In genomic region chr10:90969947-90970673, GRCh38 we compare ENCODE assay signal across 16 cellular contexts. TPM values are rescaled to one million over a fixed set of nuclear protein-coding genes. Genes with fewer than 3 reads are reported as not detected.
A peak's percentile ranks its signal among the peaks of the same experiment; 100 is the strongest.
DNase-seq lines count a peak whose midpoint lies in the region; ATAC-seq, FAIRE-seq and TF ChIP-seq lines count a peak whose summit lies in the region.
"Had no signal": no experiment of that assay in that cellular context is flagged by ENCODE, and none has a peak within 500 bp of the region (broad histone marks: within the 10 kb centered on the region; RNA-seq: fewer than 3 reads in every experiment).

No MANE protein-coding gene starts in this region.

- H4K5ac ChIP-seq in H1 (ENCODE audit: insufficient read length, low read depth, low read length), result no peak overlapping the region

- H3K36me3 ChIP-seq in H1 (ENCODE audit: control insufficient read depth in 2 of 4, insufficient read depth in 4 of 4, low read length in 3 of 4), result no peaks in the 10 kb centered on the region

- CTCF ChIA-PET in H1 (lab: Charles Lee; ENCODE audit: partially characterized antibody), result interaction anchor here (0.6 to 4.9 kb wide), 26 partner anchors 9 to 942 kb away, joined by 3 to 40 read pairs (median 3); partner anchors contain the start of gene ANKRD1
- CTCF ChIA-PET in activated CD4-positive, alpha-beta T cell treated with anti-CD3 and anti-CD28 coated beads, Interleukin-2, amount 10 ng/mL, durations not matched to agents 7 days and 5 days (lab: Charles Lee), result interaction anchor here (1.2 to 1.4 kb wide), 2 partner anchors 15 to 58 kb away, joined by 3 to 5 read pairs; no protein-coding TSS in a partner anchor

- H2BK5ac ChIP-seq in H1 (ENCODE audit: low read depth, low read length), result no peak overlapping the region

- no peak overlapping the region for H3K4me2 ChIP-seq in H1 (ENCODE audit: insufficient read depth in 1 of 2, low read depth in 2 of 2, low read length in 2 of 2)

- H3K27me3 Mint-ChIP-seq in activated CD4-positive, alpha-beta T cell treated with anti-CD3 and anti-CD28 coated beads, Interleukin-2, amount 10 ng/mL, durations not matched to agents 7 days and 5 days, result peaks cover 6% of the 10 kb centered on the region
- H3K27me3 Mint-ChIP-seq in activated naive CD8-positive, alpha-beta T cell treated with anti-CD3 and anti-CD28 coated beads, Interleukin-2, amount 50 U/mL, for 24 hours, result no peaks in the 10 kb centered on the region

- no peak overlapping the region for H2AK5ac ChIP-seq in H1 (ENCODE audit: low read depth, low read length)

- H3K27ac Mint-ChIP-seq in activated CD4-positive, alpha-beta T cell treated with anti-CD3 and anti-CD28 coated beads, Interleukin-2, amount 10 ng/mL, durations not matched to agents 7 days and 5 days, result no peak overlapping the region
- no peak overlapping the region for H3K27ac Mint-ChIP-seq in activated naive CD8-positive, alpha-beta T cell treated with anti-CD3 and anti-CD28 coated beads, Interleukin-2, amount 50 U/mL, for 24 hours
- H3K27ac Mint-ChIP-seq: activated CD8-positive, alpha-beta memory T cell treated with anti-CD3 and anti-CD28 coated beads, Interleukin-2, amount 10 ng/mL, durations not matched to agents 7 days and 5 days; brain; stimulated activated effector memory CD8-positive, alpha-beta T cell treated with anti-CD3 and anti-CD28 coated beads, Interleukin-12 subunit alpha, Interleukin-12 subunit beta, amount 100 ng/mL, for 72 hours had no signal

- DNase-seq in AG09309 (ENCODE audit: low read depth), result peak; percentile 55
- DNase-seq in M059J (ENCODE audit: low read depth), result peak; percentile 75
- DNase-seq in H1 (ENCODE audit: low read depth in 1 of 2, low spot score in 2 of 2), result peak in 1 of 2 experiments; percentile 48
- peak; percentile 59 to 60 for DNase-seq in lung microvascular endothelial cell (ENCODE audit: low read depth in 2 of 2)
- no peak for DNase-seq in activated CD4-positive, alpha-beta T cell treated with anti-CD3 and anti-CD28 coated beads, Interleukin-2, amount 10 ng/mL, durations not matched to agents 7 days and 5 days
- DNase-seq in activated naive CD8-positive, alpha-beta T cell treated with anti-CD3 and anti-CD28 coated beads, Interleukin-2, amount 50 U/mL, for 24 hours, result no peak
- DNase-seq: activated CD8-positive, alpha-beta memory T cell treated with anti-CD3 and anti-CD28 coated beads, Interleukin-2, amount 10 ng/mL, durations not matched to agents 7 days and 5 days; Karpas-422; NCI-H446 treated with DMSO at 0.1 percent for 48 hours; stimulated activated CD4-positive, alpha-beta T cell treated with anti-CD3 and anti-CD28 coated beads, Interleukin-12 subunit alpha, Interleukin-12 subunit beta, amount 100 ng/mL, for 4 hours; T-helper 1 cell had no signal

- no peak overlapping the region for H3K4ac ChIP-seq in H1 (replicated peaks; ENCODE audit: insufficient read length, low read depth, low read length)

- H3K4me1 Mint-ChIP-seq in activated CD4-positive, alpha-beta T cell treated with anti-CD3 and anti-CD28 coated beads, Interleukin-2, amount 10 ng/mL, durations not matched to agents 7 days and 5 days, result no peaks in the 10 kb centered on the region
- H3K4me1 Mint-ChIP-seq in activated naive CD8-positive, alpha-beta T cell treated with anti-CD3 and anti-CD28 coated beads, Interleukin-2, amount 50 U/mL, for 24 hours, result no peaks in the 10 kb centered on the region
- H3K4me1 Mint-ChIP-seq: activated CD8-positive, alpha-beta memory T cell treated with anti-CD3 and anti-CD28 coated beads, Interleukin-2, amount 10 ng/mL, durations not matched to agents 7 days and 5 days; stimulated activated effector memory CD8-positive, alpha-beta T cell treated with anti-CD3 and anti-CD28 coated beads, Interleukin-12 subunit alpha, Interleukin-12 subunit beta, amount 100 ng/mL, for 72 hours had no signal

- TF ChIP-seq EP300 in H1 (IDR thresholded peaks at IDR 0.05; ENCODE audit: borderline replicate concordance in 1 of 2, low read depth in 2 of 2, low read length in 2 of 2), result no peak

- no peak overlapping the region for H2BK20ac ChIP-seq in H1 (ENCODE audit: low read length)

- no peak overlapping the region for H2BK120ac ChIP-seq in H1 (replicated peaks; ENCODE audit: low read depth, low read length)

- H4K8ac ChIP-seq in H1 (ENCODE audit: extremely low read depth, insufficient read depth, low read length), result no peak overlapping the region

- H3K4me3 ChIP-seq in AG09309 (ENCODE audit: control insufficient read depth, low read depth, low read length) (no peak overlapping the region), H1 (ENCODE audit: extremely low read depth in 1 of 4, insufficient read depth in 2 of 4, low read depth in 3 of 4, low read length in 4 of 4) (no peak overlapping the region)

- H3K9me3 ChIP-seq in H1 (ENCODE audit: insufficient read depth in 2 of 2, low read depth in 1 of 2, low read length in 1 of 2), result no peaks in the 10 kb centered on the region

- POLR2A ChIA-PET in H1 (lab: Charles Lee; ENCODE audit: partially characterized antibody), result no interaction called here
- POLR2A ChIA-PET in activated CD4-positive, alpha-beta T cell treated with anti-CD3 and anti-CD28 coated beads, Interleukin-2, amount 10 ng/mL, durations not matched to agents 7 days and 5 days (lab: Charles Lee), result no interaction called here

- H3K9me3 Mint-ChIP-seq in activated CD4-positive, alpha-beta T cell treated with anti-CD3 and anti-CD28 coated beads, Interleukin-2, amount 10 ng/mL, durations not matched to agents 7 days and 5 days, result no peaks in the 10 kb centered on the region
- no peaks in the 10 kb centered on the region for H3K9me3 Mint-ChIP-seq in activated naive CD8-positive, alpha-beta T cell treated with anti-CD3 and anti-CD28 coated beads, Interleukin-2, amount 50 U/mL, for 24 hours
- H3K9me3 Mint-ChIP-seq: stimulated activated effector memory CD8-positive, alpha-beta T cell treated with anti-CD3 and anti-CD28 coated beads, Interleukin-12 subunit alpha, Interleukin-12 subunit beta, amount 100 ng/mL, for 72 hours had no signal

- H3K18ac ChIP-seq in H1 (ENCODE audit: extremely low read depth, low read length), result no peak overlapping the region

- no peak overlapping the region for H2BK15ac ChIP-seq in H1 (ENCODE audit: low read length)

- H3K79me1 ChIP-seq in H1 (ENCODE audit: low read depth, low read length), result no peaks in the 10 kb centered on the region

- 89% methylated on average over 6 of the region's 6 CpGs; no CpG with 5 or more reads in 1 of the 2 experiments for WGBS in H1 (ENCODE audit: extremely low coverage in 1 of 2, insufficient coverage in 1 of 2, insufficient read length in 1 of 2, insufficient replicate concordance in 2 of 2, low coverage in 1 of 2, low lambda C conversion rate in 2 of 2, missing lambda C conversion rate in 1 of 2), 2 experiments

- no peaks in the 10 kb centered on the region for H3K79me2 ChIP-seq in H1 (ENCODE audit: control insufficient read depth in 1 of 2, insufficient read depth in 2 of 2, low read length in 2 of 2)

- peak; percentile 15 for TF ChIP-seq CTCF in AG09309 (IDR thresholded peaks at IDR 0.05; ENCODE audit: control insufficient read depth, insufficient read depth, low read depth, low read length, missing control alignments)
- TF ChIP-seq CTCF in H1 (IDR thresholded peaks at IDR 0.05; ENCODE audit: control extremely low read depth in 1 of 3, insufficient read depth in 1 of 3, low read depth in 1 of 3, low read length in 3 of 3), result peak in 2 of 3 experiments; percentile 30; a peak in 3 of 4 replicates

- no peaks in the 10 kb centered on the region for H3K23me2 ChIP-seq in H1 (ENCODE audit: low read depth, low read length)

- H3K56ac ChIP-seq in H1 (replicated peaks; ENCODE audit: insufficient read length, low read depth, low read length), result no peak overlapping the region

- no peak overlapping the region for H3K4me3 Mint-ChIP-seq in activated CD4-positive, alpha-beta T cell treated with anti-CD3 and anti-CD28 coated beads, Interleukin-2, amount 10 ng/mL, durations not matched to agents 7 days and 5 days
- no peak overlapping the region for H3K4me3 Mint-ChIP-seq in activated naive CD8-positive, alpha-beta T cell treated with anti-CD3 and anti-CD28 coated beads, Interleukin-2, amount 50 U/mL, for 24 hours
- H3K4me3 Mint-ChIP-seq: activated CD8-positive, alpha-beta memory T cell treated with anti-CD3 and anti-CD28 coated beads, Interleukin-2, amount 10 ng/mL, durations not matched to agents 7 days and 5 days; brain; stimulated activated effector memory CD8-positive, alpha-beta T cell treated with anti-CD3 and anti-CD28 coated beads, Interleukin-12 subunit alpha, Interleukin-12 subunit beta, amount 100 ng/mL, for 72 hours had no signal

- peaks cover 0 to 16% (median 7%) of the 10 kb centered on the region in 4 experiments; a peak in 5 of 7 replicates for H3K27me3 ChIP-seq in H1 (replicated peaks in 1 of 4; ENCODE audit: control insufficient read depth in 3 of 4, extremely low read depth in 1 of 4, insufficient read depth in 3 of 4, low read length in 3 of 4)

- TF ChIP-seq POLR2A in H1 (IDR thresholded peaks at IDR 0.05; ENCODE audit: control extremely low read depth in 1 of 2, low read depth in 2 of 2, low read length in 2 of 2), result no peak

- H3K4me1 ChIP-seq in H1 (replicated peaks in 1 of 4; ENCODE audit: control insufficient read depth in 3 of 4, insufficient read depth in 4 of 4, low read length in 3 of 4), result no peaks in the 10 kb centered on the region

- no peak overlapping the region for H2BK12ac ChIP-seq in H1 (ENCODE audit: low read depth, low read length)

- H3K23ac ChIP-seq in H1 (ENCODE audit: insufficient read length), result no peak overlapping the region

- peak; percentile 47 to 59; a peak in 3 of 4 replicates for TF ChIP-seq RAD21 in H1 (IDR thresholded peaks at IDR 0.05 in 1 of 2, conservative IDR thresholded peaks at IDR 0.05 in 1 of 2; ENCODE audit: low read depth in 2 of 2, low read length in 2 of 2)

- no peak overlapping the region for H3K27ac ChIP-seq in H1 (ENCODE audit: low read depth, low read length)

- H4K91ac ChIP-seq in H1 (replicated peaks; ENCODE audit: insufficient read length, low read length), result no peak overlapping the region

- no peaks in the 10 kb centered on the region for H4K20me1 ChIP-seq in H1 (replicated peaks in 1 of 2; ENCODE audit: control insufficient read depth in 1 of 2, insufficient read depth in 2 of 2, low read length in 2 of 2)

- H3K36me3 Mint-ChIP-seq in activated CD4-positive, alpha-beta T cell treated with anti-CD3 and anti-CD28 coated beads, Interleukin-2, amount 10 ng/mL, durations not matched to agents 7 days and 5 days (ENCODE audit: low read depth), result no peaks in the 10 kb centered on the region
- no peaks in the 10 kb centered on the region for H3K36me3 Mint-ChIP-seq in activated naive CD8-positive, alpha-beta T cell treated with anti-CD3 and anti-CD28 coated beads, Interleukin-2, amount 50 U/mL, for 24 hours (ENCODE audit: low read depth)
- H3K36me3 Mint-ChIP-seq: activated CD8-positive, alpha-beta memory T cell treated with anti-CD3 and anti-CD28 coated beads, Interleukin-2, amount 10 ng/mL, durations not matched to agents 7 days and 5 days; brain; stimulated activated effector memory CD8-positive, alpha-beta T cell treated with anti-CD3 and anti-CD28 coated beads, Interleukin-12 subunit alpha, Interleukin-12 subunit beta, amount 100 ng/mL, for 72 hours had no signal

- H3K14ac ChIP-seq in H1 (ENCODE audit: insufficient read length), result no peak overlapping the region

- no peak overlapping the region for H3K9ac ChIP-seq in H1 (replicated peaks in 1 of 4; ENCODE audit: extremely low read depth in 1 of 4, low read depth in 3 of 4, low read length in 3 of 4)

- H2AFZ ChIP-seq in H1 (ENCODE audit: low read length), result no peak overlapping the region

- ATAC-seq in GM18511 (IDR thresholded peaks at IDR 0.05; ENCODE audit: unreplicated experiment), result no peak
- no peak for ATAC-seq in GM21390 (IDR thresholded peaks at IDR 0.05; ENCODE audit: unreplicated experiment)
- no peak for ATAC-seq in activated naive CD8-positive, alpha-beta T cell treated with anti-CD3 and anti-CD28 coated beads, Interleukin-2, amount 50 U/mL, for 24 hours
- ATAC-seq: activated CD8-positive, alpha-beta memory T cell treated with anti-CD3 and anti-CD28 coated beads, Interleukin-2, amount 10 ng/mL, durations not matched to agents 7 days and 5 days; stimulated activated effector memory CD8-positive, alpha-beta T cell treated with anti-CD3 and anti-CD28 coated beads, Interleukin-12 subunit alpha, Interleukin-12 subunit beta, amount 100 ng/mL, for 72 hours had no signal

- no peak for FAIRE-seq in H1 (lab: Jason Lieb, UNC)
- FAIRE-seq: GM12892 had no signal

RNA-seq across cellular contexts. Expression of gene ANKRD1, which starts 49.2 kb away (rescaled TPM):
- 32.4 and 40.0 TPM in 2 replicates for total RNA-seq in M059J (2014; rRNA removed; shearing (Covaris generic))
- not detected in 2 replicates for total RNA-seq in H1 (2021; fragmentation: NEBNext Ultra II Directional; extraction: Animal tissue kit (Norgen Biotek cat#: 25700))
- 0.03 and 0.11 TPM in 2 replicates for polyA plus RNA-seq in H1 (2011; rRNA removed)
- polyA plus RNA-seq in H1 (2011; cell fraction: cytosol; rRNA removed), result 0.12 TPM
- 0.26 TPM for polyA plus RNA-seq in H1 (2011; cell fraction: nucleus; rRNA removed)
- 0.09 to 0.62 TPM (median 0.40 TPM) in 4 replicates for polyA plus RNA-seq in H1 (2012, experiment 1 of 2)
- polyA plus RNA-seq in H1 (2012, experiment 2 of 2), result 0.10 TPM
- 0.34 TPM for polyA plus RNA-seq in H1 (2013, experiment 1 of 2)
- polyA plus RNA-seq in H1 (2013, experiment 2 of 2), result 0.42 TPM
- 0.12 and 0.44 TPM in 2 replicates for polyA minus RNA-seq in H1 (2011; rRNA and poly(A)+ RNA removed)
- not detected for polyA minus RNA-seq in H1 (2011; cell fraction: cytosol; rRNA and poly(A)+ RNA removed)
- not detected for polyA minus RNA-seq in H1 (2011; cell fraction: nucleus; rRNA and poly(A)+ RNA removed)
- total RNA-seq in lung microvascular endothelial cell, result 224 and 350 TPM in 2 replicates
- total RNA-seq in activated CD4-positive, alpha-beta T cell treated with anti-CD3 and anti-CD28 coated beads, Interleukin-2, amount 10 ng/mL, durations not matched to agents 7 days and 5 days, result not detected
- total RNA-seq: activated CD8-positive, alpha-beta memory T cell treated with anti-CD3 and anti-CD28 coated beads, Interleukin-2, amount 10 ng/mL, durations not matched to agents 7 days and 5 days had no signal

Comparison
In these comparisons a context has a peak if more than half of its experiments do, and no peak if none do; other contexts are left out.
1. DNase-seq: peak in AG09309 (single experiment), M059J (single experiment) and lung microvascular endothelial cell (2 of 2); none in activated CD4-positive, alpha-beta T cell treated with anti-CD3 and anti-CD28 coated beads, Interleukin-2, amount 10 ng/mL, durations not matched to agents 7 days and 5 days (single experiment) and activated naive CD8-positive, alpha-beta T cell treated with anti-CD3 and anti-CD28 coated beads, Interleukin-2, amount 50 U/mL, for 24 hours (single experiment).
2. RNA of gene ANKRD1, which starts 49.2 kb away (total RNA-seq): 224 to 350 TPM in lung microvascular endothelial cell and 32.4 to 40.0 TPM in M059J; not detected in activated CD4-positive, alpha-beta T cell treated with anti-CD3 and anti-CD28 coated beads, Interleukin-2, amount 10 ng/mL, durations not matched to agents 7 days and 5 days and not detected in H1; every median in the first group is over 10 times any median in the second.